In genomic region chr14:103522649-103523582, GRCh38 we compare ENCODE assay signal across 8 cellular contexts. TPM values are rescaled to one million over a fixed set of nuclear protein-coding genes. Genes with fewer than 3 reads are reported as not detected.
A peak's percentile ranks its signal among the peaks of the same experiment; 100 is the strongest.
DNase-seq lines count a peak whose midpoint lies in the region; ATAC-seq, FAIRE-seq and TF ChIP-seq lines count a peak whose summit lies in the region.

Gene CKB (minus strand): TSS chr14:103522830. CDS start chr14:103522493, 337 bp downstream.

- no peak within 1 kb of the TSS for H3K23ac ChIP-seq in H1 (ENCODE audit: insufficient read length)

- CTCF ChIA-PET in H1 (lab: Charles Lee; ENCODE audit: partially characterized antibody) = interaction anchor here (0.6 to 31.3 kb wide), 3 partner anchors 18 to 153 kb away, joined by 3 to 921 read pairs (median 3); partner anchors contain the start of gene TRMT61A

- H4K91ac ChIP-seq in H1 (replicated peaks; ENCODE audit: insufficient read length, low read length) = peak within 1 kb of the TSS; percentile 97

- no peak for ATAC-seq in thoracic aorta (ENCODE audit: insufficient number of reproducible peaks, low FRiP score, low read depth)
- ATAC-seq in HG02588 (IDR thresholded peaks at IDR 0.05; ENCODE audit: unreplicated experiment) = no peak
- ATAC-seq in GM18873 (IDR thresholded peaks at IDR 0.05; ENCODE audit: low FRiP score, unreplicated experiment) = no peak

- 3% methylated on average over 54 of the region's 107 CpGs; no CpG with 5 or more reads in 1 of the 2 experiments for WGBS in H1 (ENCODE audit: extremely low coverage in 1 of 2, insufficient coverage in 1 of 2, insufficient read length in 1 of 2, insufficient replicate concordance in 2 of 2, low coverage in 1 of 2, low lambda C conversion rate in 2 of 2, missing lambda C conversion rate in 1 of 2), 2 experiments

- H4K5ac ChIP-seq in H1 (ENCODE audit: insufficient read length, low read depth, low read length) = peak within 1 kb of the TSS; percentile 82

- peak within 1 kb of the TSS; percentile 73 to 80 for H3K4me2 ChIP-seq in H1 (ENCODE audit: insufficient read depth in 1 of 2, low read depth in 2 of 2, low read length in 2 of 2)

- peaks cover 14% of the 10 kb centered on the region; the same call in 1 of the 2 replicates for H3K23me2 ChIP-seq in H1 (ENCODE audit: low read depth, low read length)

- H2BK12ac ChIP-seq in H1 (ENCODE audit: low read depth, low read length) = peak within 1 kb of the TSS; percentile 60; the same call in 1 of the 2 replicates

- H2BK5ac ChIP-seq in H1 (ENCODE audit: low read depth, low read length) = peak within 1 kb of the TSS; percentile 93

- TF ChIP-seq CTCF in H1 (IDR thresholded peaks at IDR 0.05; ENCODE audit: control extremely low read depth in 1 of 3, insufficient read depth in 1 of 3, low read depth in 1 of 3, low read length in 3 of 3) (no peak), thoracic aorta (IDR thresholded peaks at IDR 0.05) (no peak)

- no peak for FAIRE-seq in H1 (lab: Jason Lieb, UNC)

- no peak within 1 kb of the TSS for H2AFZ ChIP-seq in H1 (ENCODE audit: low read length)

- peaks cover 0 to 2% of the 10 kb centered on the region in 2 experiments; a peak in 1 of 4 replicates for H3K79me2 ChIP-seq in H1 (ENCODE audit: control insufficient read depth in 1 of 2, insufficient read depth in 2 of 2, low read length in 2 of 2)

- DNase-seq in DMS114 treated with DMSO at 0.1 percent for 48 hours (lab: John Stamatoyannopoulos, UW; ENCODE audit: unreplicated experiment) (peak; percentile 21), Kasumi-1 (lab: John Stamatoyannopoulos, UW) (peak; percentile 41 to 61), SK-N-MC (ENCODE audit: low read depth, low spot score) (no peak), H1 (ENCODE audit: low read depth in 1 of 2, low spot score in 2 of 2) (peak in 1 of 2 experiments; percentile 90), lung microvascular endothelial cell (ENCODE audit: low read depth in 2 of 2) (peak; percentile 43 to 69), thoracic aorta (ENCODE audit: low spot score) (no peak)

- peak within 1 kb of the TSS; percentile 85 for H3K9ac ChIP-seq in SK-N-MC (ENCODE audit: insufficient read length)
- peak within 1 kb of the TSS; percentile 81 to 92 (median 88); a peak in 6 of 7 replicates for H3K9ac ChIP-seq in H1 (replicated peaks in 1 of 4; ENCODE audit: extremely low read depth in 1 of 4, low read depth in 3 of 4, low read length in 3 of 4)

- no peak within 1 kb of the TSS for H2BK20ac ChIP-seq in H1 (ENCODE audit: low read length)

- peak in 1 of 2 experiments; percentile 14; a peak in 1 of 3 replicates for TF ChIP-seq EP300 in H1 (IDR thresholded peaks at IDR 0.05; ENCODE audit: borderline replicate concordance in 1 of 2, low read depth in 2 of 2, low read length in 2 of 2)

- H3K4me1 ChIP-seq in H1 (replicated peaks in 1 of 4; ENCODE audit: control insufficient read depth in 3 of 4, insufficient read depth in 4 of 4, low read length in 3 of 4) (peaks cover 0 to 26% (median 17%) of the 10 kb centered on the region in 4 experiments; a peak in 6 of 7 replicates), thoracic aorta (ENCODE audit: control insufficient read depth in 1 of 2, low read depth in 2 of 2) (peaks cover 14 to 49% of the 10 kb centered on the region in 2 donors)

- H2AK5ac ChIP-seq in H1 (ENCODE audit: low read depth, low read length) = no peak within 1 kb of the TSS; the same call in 1 of the 2 replicates

- H3K4ac ChIP-seq in H1 (replicated peaks; ENCODE audit: insufficient read length, low read depth, low read length) = peak within 1 kb of the TSS; percentile 84

- H3K36me3 ChIP-seq in SK-N-MC (ENCODE audit: insufficient read depth, low read length) = peaks cover 20% of the 10 kb centered on the region
- peaks cover 8 to 23% (median 17%) of the 10 kb centered on the region in 4 experiments; a peak in 7 of 8 replicates for H3K36me3 ChIP-seq in H1 (ENCODE audit: control insufficient read depth in 2 of 4, insufficient read depth in 4 of 4, low read length in 3 of 4)
- H3K36me3 ChIP-seq in thoracic aorta = no peaks in the 10 kb centered on the region

- peak in 1 of 2 experiments; percentile 94; a peak in 2 of 3 replicates for TF ChIP-seq POLR2A in H1 (IDR thresholded peaks at IDR 0.05; ENCODE audit: control extremely low read depth in 1 of 2, low read depth in 2 of 2, low read length in 2 of 2)

- H3K4me3 ChIP-seq in SK-N-MC (peak within 1 kb of the TSS; percentile 93), H1 (ENCODE audit: extremely low read depth in 1 of 4, insufficient read depth in 2 of 4, low read depth in 3 of 4, low read length in 4 of 4) (peak within 1 kb of the TSS; percentile 79 to 96 (median 84)), thoracic aorta (peak within 1 kb of the TSS; percentile 81)

- peak within 1 kb of the TSS; percentile 96 for H3K18ac ChIP-seq in H1 (ENCODE audit: extremely low read depth, low read length)

- peak within 1 kb of the TSS; percentile 31 for H2BK120ac ChIP-seq in H1 (replicated peaks; ENCODE audit: low read depth, low read length)

- no peak for TF ChIP-seq RAD21 in H1 (IDR thresholded peaks at IDR 0.05 in 1 of 2, conservative IDR thresholded peaks at IDR 0.05 in 1 of 2; ENCODE audit: low read depth in 2 of 2, low read length in 2 of 2)

- no peaks in the 10 kb centered on the region; the same call in 1 of the 2 replicates for H3K79me1 ChIP-seq in H1 (ENCODE audit: low read depth, low read length)

- H3K56ac ChIP-seq in H1 (replicated peaks; ENCODE audit: insufficient read length, low read depth, low read length) = peak within 1 kb of the TSS; percentile 89

- H3K27ac ChIP-seq in SK-N-MC = no peak within 1 kb of the TSS
- peak within 1 kb of the TSS; percentile 80 for H3K27ac ChIP-seq in H1 (ENCODE audit: low read depth, low read length)
- H3K27ac ChIP-seq in thoracic aorta = peak within 1 kb of the TSS; percentile 38 to 66

- H3K9me3 ChIP-seq in SK-N-MC (ENCODE audit: low read depth, low read length) = no peaks in the 10 kb centered on the region
- H3K9me3 ChIP-seq in H1 (ENCODE audit: insufficient read depth in 2 of 2, low read depth in 1 of 2, low read length in 1 of 2) = no peaks in the 10 kb centered on the region
- H3K9me3 ChIP-seq in thoracic aorta = no peaks in the 10 kb centered on the region

- POLR2A ChIA-PET in H1 (lab: Charles Lee; ENCODE audit: partially characterized antibody) = interaction anchor here (0.6 to 12.6 kb wide), 21 partner anchors 12 to 465 kb away, joined by 3 to 844 read pairs (median 4); partner anchors contain the start of genes BAG5, COA8, EIF5 and TRMT61A

- H3K27me3 ChIP-seq in H1 (replicated peaks in 1 of 4; ENCODE audit: control insufficient read depth in 3 of 4, extremely low read depth in 1 of 4, insufficient read depth in 3 of 4, low read length in 3 of 4) (peaks cover 3 to 23% (median 13%) of the 10 kb centered on the region in 4 experiments), thoracic aorta (replicated peaks; ENCODE audit: insufficient read depth) (no peaks in the 10 kb centered on the region)

- H4K20me1 ChIP-seq in H1 (replicated peaks in 1 of 2; ENCODE audit: control insufficient read depth in 1 of 2, insufficient read depth in 2 of 2, low read length in 2 of 2) = peaks cover 10 to 20% of the 10 kb centered on the region in 2 experiments

- peak within 1 kb of the TSS; percentile 82 for H3K14ac ChIP-seq in H1 (ENCODE audit: insufficient read length)

- H2BK15ac ChIP-seq in H1 (ENCODE audit: low read length) = peak within 1 kb of the TSS; percentile 92; the same call in 1 of the 2 replicates

- peak within 1 kb of the TSS; percentile 93 for H4K8ac ChIP-seq in H1 (ENCODE audit: extremely low read depth, insufficient read depth, low read length)

TF ChIP-seq in H1, 55 proteins besides CTCF, POLR2A, EP300 and RAD21 (continues in another document):
- TF ChIP-seq TAF7 (optimal IDR thresholded peaks at IDR 0.05; ENCODE audit: borderline replicate concordance, low read depth, low read length) (peak; percentile 95), PHF8 (conservative IDR thresholded peaks at IDR 0.05; ENCODE audit: low read depth, low read length) (no peak; the same call in none of the 2 replicates), TEAD4 (IDR thresholded peaks at IDR 0.05; ENCODE audit: low read depth, low read length) (no peak), MAFK (IDR thresholded peaks at IDR 0.05; ENCODE audit: low read depth, low read length) (no peak), SIN3A (conservative IDR thresholded peaks at IDR 0.05 in 1 of 2, IDR thresholded peaks at IDR 0.05 in 1 of 2; ENCODE audit: low read depth in 1 of 2, low read length in 2 of 2) (no peak), YY1 (IDR thresholded peaks at IDR 0.05; ENCODE audit: low read depth, low read length) (no peak), CBX5 (IDR thresholded peaks at IDR 0.05; ENCODE audit: low read depth, low read length) (no peak), ATF2 (IDR thresholded peaks at IDR 0.05; ENCODE audit: low read length) (no peak), HDAC2 (IDR thresholded peaks at IDR 0.05; ENCODE audit: borderline replicate concordance in 1 of 2, low read depth in 2 of 2, low read length in 2 of 2) (0 out of 4 replicates have a peak, but pooled peaks of 1 of the 2 experiments have one; percentile 44), KDM1A (IDR thresholded peaks at IDR 0.05; ENCODE audit: borderline replicate concordance, low read length) (no peak)
- TF ChIP-seq, protein P1, sequence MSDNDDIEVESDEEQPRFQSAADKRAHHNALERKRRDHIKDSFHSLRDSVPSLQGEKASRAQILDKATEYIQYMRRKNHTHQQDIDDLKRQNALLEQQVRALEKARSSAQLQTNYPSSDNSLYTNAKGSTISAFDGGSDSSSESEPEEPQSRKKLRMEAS (IDR thresholded peaks at IDR 0.05) = peak; percentile 74

RNA-seq across cellular contexts. Expression of gene CKB, which starts in this region (rescaled TPM):
- total RNA-seq in H1 (2021; fragmentation: NEBNext Ultra II Directional; extraction: Animal tissue kit (Norgen Biotek cat#: 25700)) = 538 and 572 TPM in 2 replicates
- polyA plus RNA-seq in H1 (2011; rRNA removed) = 950 and 1,969 TPM in 2 replicates
- polyA plus RNA-seq in H1 (2011; cell fraction: cytosol; rRNA removed) = 828 TPM
- polyA plus RNA-seq in H1 (2011; cell fraction: nucleus; rRNA removed) = 1,943 TPM
- 757 to 990 TPM (median 908 TPM) in 4 replicates for polyA plus RNA-seq in H1 (2012, experiment 1 of 2)
- 939 TPM for polyA plus RNA-seq in H1 (2012, experiment 2 of 2)
- 514 TPM for polyA plus RNA-seq in H1 (2013, experiment 1 of 2)
- 503 TPM for polyA plus RNA-seq in H1 (2013, experiment 2 of 2)
- 153 and 156 TPM in 2 replicates for polyA minus RNA-seq in H1 (2011; rRNA and poly(A)+ RNA removed)
- 356 TPM for polyA minus RNA-seq in H1 (2011; cell fraction: cytosol; rRNA and poly(A)+ RNA removed)
- polyA minus RNA-seq in H1 (2011; cell fraction: nucleus; rRNA and poly(A)+ RNA removed) = 378 TPM
- total RNA-seq in lung microvascular endothelial cell (1.5 and 11.9 TPM in 2 replicates), thoracic aorta (100 to 1,000 TPM; 109 to 159 TPM)

Comparison
In these comparisons a context has a peak if more than half of its experiments do, and no peak if none do; other contexts are left out.
1. DNase-seq: peak in DMS114 treated with DMSO at 0.1 percent for 48 hours (single experiment), Kasumi-1 (2 of 2) and lung microvascular endothelial cell (2 of 2); none in SK-N-MC (single experiment) and thoracic aorta (single experiment).
2. Peak in every context shown above with its lines, with median percentiles within 50 percentile points of each other: H3K4me3 ChIP-seq.